Comparison of ENCODE assay signal across 8 cellular contexts in genomic region chr22:38766076-38766777, GRCh38. TPM values are rescaled to one million over a fixed set of nuclear protein-coding genes. Genes with fewer than 3 reads are reported as not detected.
DNase-seq lines count a peak whose midpoint lies in the region; ATAC-seq and TF ChIP-seq lines count a peak whose summit lies in the region.

No MANE protein-coding gene starts in this region.

- no peaks in the 10 kb centered on the region for H3K9me3 ChIP-seq in esophagus muscularis mucosa
- no peaks in the 10 kb centered on the region for H3K9me3 ChIP-seq in naive thymus-derived CD4-positive, alpha-beta T cell (ENCODE audit: control insufficient read depth in 2 of 3, low read length in 3 of 3)

- no peak overlapping the region for H3K4me3 ChIP-seq in esophagus muscularis mucosa
- no peak overlapping the region for H3K4me3 ChIP-seq in naive thymus-derived CD4-positive, alpha-beta T cell (ENCODE audit: low read length)

- H3K27ac ChIP-seq in esophagus muscularis mucosa (replicated peaks in 1 of 4), result no peak overlapping the region
- no peak overlapping the region for H3K27ac ChIP-seq in naive thymus-derived CD4-positive, alpha-beta T cell (ENCODE audit: low read depth, low read length)

- CTCF ChIA-PET in activated CD4-positive, alpha-beta memory T cell treated with anti-CD3 and anti-CD28 coated beads for 36 hours (lab: Charles Lee), result interaction anchor here (0.6 to 4.8 kb wide), 23 partner anchors 9 to 360 kb away, joined by 3 to 51 read pairs (median 4); partner anchors contain the start of gene SUN2
- CTCF ChIA-PET in naive thymus-derived CD4-positive, alpha-beta T cell (lab: Charles Lee), result interaction anchor here (0.7 to 1.9 kb wide), 15 partner anchors 9 to 462 kb away, joined by 3 to 12 read pairs (median 4); partner anchors contain the start of gene NPTXR

- peak; percentile 45 to 74 (median 53) for TF ChIP-seq CTCF in esophagus muscularis mucosa (IDR thresholded peaks at IDR 0.05)

- no peak overlapping the region for H3K4me3 Mint-ChIP-seq in activated CD4-positive, alpha-beta memory T cell treated with anti-CD3 and anti-CD28 coated beads for 36 hours
- no peak overlapping the region for H3K4me3 Mint-ChIP-seq in naive thymus-derived CD4-positive, alpha-beta T cell

- POLR2A ChIA-PET in activated CD4-positive, alpha-beta memory T cell treated with anti-CD3 and anti-CD28 coated beads for 36 hours (lab: Charles Lee), result interaction anchor here (1.2 kb wide), 1 partner anchor 53 kb away, joined by 3 read pairs; no protein-coding TSS in a partner anchor
- POLR2A ChIA-PET in naive thymus-derived CD4-positive, alpha-beta T cell (lab: Charles Lee), result interaction anchor here (1.0 to 33.7 kb wide), 3 partner anchors 10 to 77 kb away, joined by 3 to 1007 read pairs (median 5); partner anchors contain the start of gene NPTXR

- peaks cover 0 to 4% (median 0%) of the 10 kb centered on the region in 4 donors for H3K27me3 ChIP-seq in esophagus muscularis mucosa
- no peaks in the 10 kb centered on the region for H3K27me3 ChIP-seq in naive thymus-derived CD4-positive, alpha-beta T cell (ENCODE audit: control insufficient read depth in 2 of 2, insufficient read depth in 2 of 2, low read length in 2 of 2)

- peak; percentile 35 to 48 for DNase-seq in stimulated activated CD4-positive, alpha-beta T cell treated with anti-CD3 and anti-CD28 coated beads, Interleukin-2, amount 100 ng/mL, for 24 hours
- DNase-seq in stimulated activated CD4-positive, alpha-beta T cell treated with anti-CD3 and anti-CD28 coated beads, Interleukin-2, amount 100 ng/mL, for 48 hours, result no peak
- DNase-seq in NCI-H1930 (lab: John Stamatoyannopoulos, UW) (peak; percentile 42 to 54), esophagus muscularis mucosa (ENCODE audit: extremely low spot score) (no peak), ureter (ENCODE audit: low spot score) (no peak)
- peak; percentile 55 for DNase-seq in activated CD4-positive, alpha-beta memory T cell treated with anti-CD3 and anti-CD28 coated beads for 36 hours
- peak in 6 of 9 donors; percentile 32 to 48 (median 38) for DNase-seq in naive thymus-derived CD4-positive, alpha-beta T cell

- no peaks in the 10 kb centered on the region for H3K36me3 ChIP-seq in esophagus muscularis mucosa
- no peaks in the 10 kb centered on the region for H3K36me3 ChIP-seq in naive thymus-derived CD4-positive, alpha-beta T cell (ENCODE audit: control insufficient read depth in 2 of 3, insufficient read depth in 3 of 3, low read length in 3 of 3)

- no peaks in the 10 kb centered on the region for H3K36me3 Mint-ChIP-seq in activated CD4-positive, alpha-beta memory T cell treated with anti-CD3 and anti-CD28 coated beads for 36 hours
- H3K36me3 Mint-ChIP-seq in naive thymus-derived CD4-positive, alpha-beta T cell, result no peaks in the 10 kb centered on the region

- TF ChIP-seq EP300 in esophagus muscularis mucosa (IDR thresholded peaks at IDR 0.05), result no peak

- no peaks in the 10 kb centered on the region for H3K4me1 Mint-ChIP-seq in activated CD4-positive, alpha-beta memory T cell treated with anti-CD3 and anti-CD28 coated beads for 36 hours (ENCODE audit: low read depth)
- H3K4me1 Mint-ChIP-seq in naive thymus-derived CD4-positive, alpha-beta T cell, result peaks cover 4 to 10% (median 9%) of the 10 kb centered on the region in 7 donors

- no peaks in the 10 kb centered on the region for H3K27me3 Mint-ChIP-seq in activated CD4-positive, alpha-beta memory T cell treated with anti-CD3 and anti-CD28 coated beads for 36 hours
- H3K27me3 Mint-ChIP-seq in naive thymus-derived CD4-positive, alpha-beta T cell, result no peaks in the 10 kb centered on the region

- no peaks in the 10 kb centered on the region for H3K9me3 Mint-ChIP-seq in activated CD4-positive, alpha-beta memory T cell treated with anti-CD3 and anti-CD28 coated beads for 36 hours
- H3K9me3 Mint-ChIP-seq in naive thymus-derived CD4-positive, alpha-beta T cell, result peaks cover 0 to 3% (median 0%) of the 10 kb centered on the region in 11 donors

- ATAC-seq in naive thymus-derived CD4-positive, alpha-beta T cell, result peak; percentile 69
- no peak for ATAC-seq in HG02798 (IDR thresholded peaks at IDR 0.05; ENCODE audit: poor library complexity, unreplicated experiment)

- 51% methylated on average over 14 of the region's 14 CpGs for WGBS in esophagus muscularis mucosa

- H3K4me1 ChIP-seq in esophagus muscularis mucosa, result peaks cover 0 to 17% (median 14%) of the 10 kb centered on the region in 4 donors
- no peaks in the 10 kb centered on the region for H3K4me1 ChIP-seq in naive thymus-derived CD4-positive, alpha-beta T cell (ENCODE audit: control insufficient read depth in 2 of 2, insufficient read depth in 2 of 2, low read length in 2 of 2)

- TF ChIP-seq POLR2A in esophagus muscularis mucosa (IDR thresholded peaks at IDR 0.05; ENCODE audit: low read depth), result no peak

- intact Hi-C loops in activated CD4-positive, alpha-beta memory T cell treated with anti-CD3 and anti-CD28 coated beads for 36 hours (cut with micrococcal nuclease), result no loop called here
- intact Hi-C loops in esophagus muscularis mucosa (cut with DNase I), result loop anchor here (5.0 kb wide), 1 partner anchor 76 kb away; the partner anchor contains the start of gene NPTXR
- intact Hi-C loops in naive thymus-derived CD4-positive, alpha-beta T cell (cut with micrococcal nuclease), result loop anchor here in 1 of 2 donors (1.0 to 5.0 kb wide), 5 partner anchors 8 to 236 kb away; no protein-coding TSS in a partner anchor

- no peak overlapping the region for H3K27ac Mint-ChIP-seq in activated CD4-positive, alpha-beta memory T cell treated with anti-CD3 and anti-CD28 coated beads for 36 hours
- peak overlapping the region in 5 of 9 donors; percentile 12 to 42 (median 19) for H3K27ac Mint-ChIP-seq in naive thymus-derived CD4-positive, alpha-beta T cell

RNA-seq across cellular contexts. Expression of gene SUN2, which starts 10.4 kb away (rescaled TPM):
- total RNA-seq in activated CD4-positive, alpha-beta memory T cell treated with anti-CD3 and anti-CD28 coated beads for 36 hours, result 100 to 1,000 TPM; 159 to 168 TPM
- total RNA-seq in esophagus muscularis mucosa (100 to 1,000 TPM; 417 to 598 (median 449) TPM), ureter (186 TPM)
- total RNA-seq in naive thymus-derived CD4-positive, alpha-beta T cell, result 100 to 1,000 TPM; 509 to 977 (median 558) TPM
- polyA plus RNA-seq in naive thymus-derived CD4-positive, alpha-beta T cell, result 100 to 1,000 TPM; 397 to 696 TPM

RNA-seq across cellular contexts. Expression of gene DNAL4, which starts 27.7 kb away (rescaled TPM):
- 1 to 10 TPM; 7.7 to 8.3 TPM for total RNA-seq in activated CD4-positive, alpha-beta memory T cell treated with anti-CD3 and anti-CD28 coated beads for 36 hours
- total RNA-seq in esophagus muscularis mucosa, result 10 to 100 TPM in 3 of 4 donors, 1 to 10 TPM in 1; 9.3 to 15.2 (median 12.8) TPM
- total RNA-seq in naive thymus-derived CD4-positive, alpha-beta T cell, result 10 to 100 TPM in 2 of 5 experiments, 1 to 10 TPM in 3; 5.0 to 11.1 (median 8.9) TPM
- polyA plus RNA-seq in naive thymus-derived CD4-positive, alpha-beta T cell, result 10 to 100 TPM in 1 of 2 donors, 1 to 10 TPM in 1; 9.8 to 15.0 TPM
- 27.3 TPM for total RNA-seq in ureter

Comparison
In these comparisons a context has a peak if more than half of its experiments do, and no peak if none do; other contexts are left out.
1. DNase-seq: peak in stimulated activated CD4-positive, alpha-beta T cell treated with anti-CD3 and anti-CD28 coated beads, Interleukin-2, amount 100 ng/mL, for 24 hours (2 of 2), NCI-H1930 (2 of 2), activated CD4-positive, alpha-beta memory T cell treated with anti-CD3 and anti-CD28 coated beads for 36 hours (single experiment) and naive thymus-derived CD4-positive, alpha-beta T cell (6 of 9); none in stimulated activated CD4-positive, alpha-beta T cell treated with anti-CD3 and anti-CD28 coated beads, Interleukin-2, amount 100 ng/mL, for 48 hours (0 of 2), esophagus muscularis mucosa (single experiment) and ureter (single experiment).